ENCODE assay signal across 11 cellular contexts in the genomic region with DNA sequence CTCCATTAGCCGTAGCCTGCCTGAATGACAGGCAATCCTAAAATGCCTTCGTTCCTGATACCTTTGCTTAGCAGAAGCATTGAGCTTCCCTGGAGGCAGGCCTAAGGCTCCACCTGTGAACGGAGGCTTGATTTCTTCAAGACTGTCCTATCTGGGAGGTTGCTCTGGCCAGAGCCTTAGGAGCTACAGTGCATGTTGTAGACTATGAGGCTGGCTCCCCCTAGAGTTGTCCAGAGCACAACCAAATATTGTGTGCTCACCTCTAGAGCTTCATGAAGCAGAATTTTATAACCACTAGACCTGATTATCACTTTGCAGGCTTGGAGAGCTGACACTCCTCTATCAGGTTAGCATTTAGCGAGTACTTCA.
A peak's percentile ranks its signal among the peaks of the same experiment; 100 is the strongest.
DNase-seq lines count a peak whose midpoint lies in the region; ATAC-seq and TF ChIP-seq lines count a peak whose summit lies in the region.
"Had no signal": no experiment of that assay in that cellular context is flagged by ENCODE, and none has a peak within 500 bp of the region (broad histone marks: within the 10 kb centered on the region; RNA-seq: fewer than 3 reads in every experiment).

No MANE protein-coding gene starts in this region.

- H3K27ac ChIP-seq in 22Rv1 = no peak overlapping the region

- peak; percentile 38; the same call in 1 of the 2 replicates for TF ChIP-seq CTCF in 22Rv1 (IDR thresholded peaks at IDR 0.05)
- peak; percentile 50 for TF ChIP-seq CTCF in chondrocyte (IDR thresholded peaks at IDR 0.05)

- ATAC-seq in memory B cell (ENCODE audit: low read depth) = no peak
- ATAC-seq in HG02884 (IDR thresholded peaks at IDR 0.05; ENCODE audit: unreplicated experiment) = no peak
- ATAC-seq: activated CD8-positive, alpha-beta T cell treated with anti-CD3 and anti-CD28 coated beads, Interleukin-2, amount 10 ng/mL, durations not matched to agents 7 days and 5 days; Panc1 had no signal

- H3K4me1 Mint-ChIP-seq in chondrocyte (ENCODE audit: low read depth) = no peaks in the 10 kb centered on the region
- peaks cover 25% of the 10 kb centered on the region for H3K4me1 Mint-ChIP-seq in memory B cell

- DNase-seq in chondrocyte (ENCODE audit: low spot score) = no peak
- no peak for DNase-seq in memory B cell (ENCODE audit: low spot score in 2 of 2)
- DNase-seq in NCI-H146 treated with DMSO at 0.1 percent for 48 hours (lab: John Stamatoyannopoulos, UW; ENCODE audit: unreplicated experiment) = no peak
- no peak for DNase-seq in activated CD8-positive, alpha-beta memory T cell treated with anti-CD3 and anti-CD28 coated beads, Interleukin-2, amount 50 U/mL, for 48 hours
- DNase-seq in NCI-H524 treated with DMSO at 0.1 percent for 48 hours (lab: John Stamatoyannopoulos, UW) = no peak
- DNase-seq: activated CD8-positive, alpha-beta T cell treated with anti-CD3 and anti-CD28 coated beads, Interleukin-2, amount 10 ng/mL, durations not matched to agents 7 days and 5 days had no signal

- H3K9me3 Mint-ChIP-seq in chondrocyte (ENCODE audit: low read depth) (no peaks in the 10 kb centered on the region), memory B cell (no peaks in the 10 kb centered on the region)

- H3K36me3 Mint-ChIP-seq in chondrocyte (ENCODE audit: low read depth) (no peaks in the 10 kb centered on the region), memory B cell (no peaks in the 10 kb centered on the region)

- H3K27me3 Mint-ChIP-seq in chondrocyte (ENCODE audit: low read depth) (peaks cover 10% of the 10 kb centered on the region), memory B cell (no peaks in the 10 kb centered on the region)

- no peak for TF ChIP-seq EP300 in Ishikawa (IDR thresholded peaks at IDR 0.05; ENCODE audit: borderline replicate concordance)

- H3K4me3 Mint-ChIP-seq in chondrocyte (ENCODE audit: unreplicated experiment) (no peak overlapping the region), memory B cell (peak overlapping the region; percentile 9)
- H3K4me3 Mint-ChIP-seq: activated CD8-positive, alpha-beta T cell treated with anti-CD3 and anti-CD28 coated beads, Interleukin-2, amount 10 ng/mL, durations not matched to agents 7 days and 5 days; B cell had no signal

- H3K27ac Mint-ChIP-seq in chondrocyte (ENCODE audit: unreplicated experiment) = no peak overlapping the region
- no peak overlapping the region for H3K27ac Mint-ChIP-seq in memory B cell
- H3K27ac Mint-ChIP-seq: activated CD8-positive, alpha-beta T cell treated with anti-CD3 and anti-CD28 coated beads, Interleukin-2, amount 10 ng/mL, durations not matched to agents 7 days and 5 days; B cell had no signal

- peak; percentile 11; the same call in 1 of the 2 replicates for TF ChIP-seq RAD21 in Ishikawa (IDR thresholded peaks at IDR 0.05; ENCODE audit: low read depth)

TF ChIP-seq in Ishikawa, 13 proteins besides CTCF, POLR2A, EP300 and RAD21:
- TF ChIP-seq EGR1 (IDR thresholded peaks at IDR 0.05) = no peak
- TF ChIP-seq TEAD4 (IDR thresholded peaks at IDR 0.05) = no peak
- no peak for TF ChIP-seq NFIC (IDR thresholded peaks at IDR 0.05)
- TF ChIP-seq, protein P1, sequence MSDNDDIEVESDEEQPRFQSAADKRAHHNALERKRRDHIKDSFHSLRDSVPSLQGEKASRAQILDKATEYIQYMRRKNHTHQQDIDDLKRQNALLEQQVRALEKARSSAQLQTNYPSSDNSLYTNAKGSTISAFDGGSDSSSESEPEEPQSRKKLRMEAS (IDR thresholded peaks at IDR 0.05) = no peak
- no peak for TF ChIP-seq ZBTB7A (IDR thresholded peaks at IDR 0.05; ENCODE audit: low read depth)
- TF ChIP-seq, protein P2, sequence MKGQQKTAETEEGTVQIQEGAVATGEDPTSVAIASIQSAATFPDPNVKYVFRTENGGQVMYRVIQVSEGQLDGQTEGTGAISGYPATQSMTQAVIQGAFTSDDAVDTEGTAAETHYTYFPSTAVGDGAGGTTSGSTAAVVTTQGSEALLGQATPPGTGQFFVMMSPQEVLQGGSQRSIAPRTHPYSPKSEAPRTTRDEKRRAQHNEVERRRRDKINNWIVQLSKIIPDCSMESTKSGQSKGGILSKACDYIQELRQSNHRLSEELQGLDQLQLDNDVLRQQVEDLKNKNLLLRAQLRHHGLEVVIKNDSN (IDR thresholded peaks at IDR 0.05) = no peak
